Comparison of ENCODE assay signal across 31 cellular contexts in genomic region chr5:32679218-32679617, GRCh38. TPM values are rescaled to one million over a fixed set of nuclear protein-coding genes. Genes with fewer than 3 reads are reported as not detected.
DNase-seq lines count a peak whose midpoint lies in the region; ATAC-seq and TF ChIP-seq lines count a peak whose summit lies in the region.
"Had no signal": no experiment of that assay in that cellular context is flagged by ENCODE, and none has a peak within 500 bp of the region (broad histone marks: within the 10 kb centered on the region; RNA-seq: fewer than 3 reads in every experiment).

No MANE protein-coding gene starts in this region.

- WGBS in ovary, 3 donors, result 67 to 78% (median 77%) methylated on average over 1 of the region's 1 CpG

- TF ChIP-seq POLR2A in ovary (IDR thresholded peaks at IDR 0.05), result no peak

- TF ChIP-seq CTCF in choroid plexus epithelial cell (conservative IDR thresholded peaks at IDR 0.05; ENCODE audit: low read depth, low read length), result no peak
- TF ChIP-seq CTCF in ovary (IDR thresholded peaks at IDR 0.05), result no peak

- H3K36me3 ChIP-seq in HAP-1 (replicated peaks), result no peaks in the 10 kb centered on the region
- H3K36me3 ChIP-seq in ovary, result no peaks in the 10 kb centered on the region
- H3K36me3 ChIP-seq: esophagus squamous epithelium, vagina had no signal

- no peak for ATAC-seq in Right ventricle myocardium inferior
- ATAC-seq: activated CD4-positive, CD25-positive, alpha-beta regulatory T cell treated with anti-CD3 and anti-CD28 coated beads, Interleukin-2, amount 50 U/mL, for 24 hours; effector memory CD8-positive, alpha-beta T cell; left ventricle myocardium superior; stimulated activated naive CD8-positive, alpha-beta T cell treated with anti-CD3 and anti-CD28 coated beads, Interleukin-15, Interleukin-2, amounts not matched to agents 100 U/mL and 50 U/mL, for 24 hours had no signal

- in situ Hi-C loops in KBM-7 (cut with MboI; ENCODE audit: low pct_unique_long_range_greater_than_20kb, low sequenced_read_pairs), result loop anchor here (25.0 kb wide), 1 partner anchor 708 kb away; no protein-coding TSS in a partner anchor
- in situ Hi-C loops in HAP-1 (cut with MboI; ENCODE audit: low sequenced_read_pairs), result no loop called here

- H3K9me3 ChIP-seq in HAP-1 (no peaks in the 10 kb centered on the region; the same call in 1 of the 2 replicates), ovary (no peaks in the 10 kb centered on the region)
- H3K9me3 ChIP-seq: testis, vagina had no signal

- intact Hi-C loops in Right ventricle myocardium inferior (cut with DNase I) (no loop called here), ovary (cut with DNase I) (no loop called here)

- DNase-seq in EH (ENCODE audit: low read depth) (peak; percentile 5), KBM-7 (peak; percentile 10), choroid plexus epithelial cell (ENCODE audit: low read depth) (peak; percentile 7), kidney tubule cell (ENCODE audit: low spot score) (peak; percentile 17), HAP-1 (ENCODE audit: low spot score in 2 of 2) (no peak), Right ventricle myocardium inferior (ENCODE audit: missing footprints) (no peak), COR-L47 (lab: John Stamatoyannopoulos, UW) (no peak), ovary (no peak)
- DNase-seq: activated CD4-positive, alpha-beta memory T cell treated with anti-CD3 and anti-CD28 coated beads for 36 hours; activated CD8-positive, alpha-beta memory T cell treated with anti-CD3 and anti-CD28 coated beads, Interleukin-2, amount 50 U/mL, for 48 hours; activated naive CD4-positive, alpha-beta T cell treated with anti-CD3 and anti-CD28 coated beads, Interleukin-2, amount 50 U/mL, for 16 hours; amygdala; CD4-positive, CD25-positive, alpha-beta regulatory T cell; effector memory CD8-positive, alpha-beta T cell; esophagus squamous epithelium; GM23248; left ventricle myocardium superior; NCI-H1436 treated with DMSO at 0.1 percent for 48 hours; NCI-H446; NCI-H82; nucleus accumbens; SHP77 treated with DMSO at 0.1 percent for 48 hours; stimulated activated naive CD8-positive, alpha-beta T cell treated with anti-CD3 and anti-CD28 coated beads, Interleukin-15, Interleukin-2, amounts not matched to agents 100 U/mL and 50 U/mL, for 24 hours; SW 1271; T1000; testis had no signal

- no peak overlapping the region for H3K4me3 ChIP-seq in choroid plexus epithelial cell (ENCODE audit: low read depth, low read length)
- H3K4me3 ChIP-seq in HAP-1, result no peak overlapping the region
- no peak overlapping the region for H3K4me3 ChIP-seq in ovary
- H3K4me3 ChIP-seq: coronary artery, esophagus squamous epithelium, GM23248, testis, vagina had no signal

- H3K4me1 ChIP-seq in HAP-1, result no peaks in the 10 kb centered on the region
- no peaks in the 10 kb centered on the region for H3K4me1 ChIP-seq in ovary (ENCODE audit: insufficient read depth)
- H3K4me1 ChIP-seq: testis, vagina had no signal

- H3K27ac ChIP-seq in ovary, result no peak overlapping the region
- H3K27ac ChIP-seq: coronary artery, esophagus squamous epithelium, GM23248, testis, vagina had no signal

- TF ChIP-seq EP300 in ovary (IDR thresholded peaks at IDR 0.05), result no peak

- H3K27me3 ChIP-seq in HAP-1 (ENCODE audit: low read depth) (no peaks in the 10 kb centered on the region), ovary (no peaks in the 10 kb centered on the region)
- H3K27me3 ChIP-seq: esophagus squamous epithelium, testis, vagina had no signal

RNA-seq across cellular contexts. Expression of gene NPR3, which starts 31.9 kb away (rescaled TPM):
- total RNA-seq in Right ventricle myocardium inferior, result 10.6 TPM
- total RNA-seq in ovary, result 10 to 100 TPM in 1 of 7 donors, 1 to 10 TPM in 6; 1.8 to 15.0 (median 5.8) TPM
- polyA plus RNA-seq in ovary, result 10 to 100 TPM in 1 of 2 donors, 1 to 10 TPM in 1; 4.8 to 42.1 TPM
- total RNA-seq: OCI-LY7 had no signal
- polyA plus RNA-seq: CD4-positive, CD25-positive, alpha-beta regulatory T cell; IgD-negative memory B cell had no signal

Comparison
In these comparisons a context has a peak if more than half of its experiments do, and no peak if none do; other contexts are left out.
1. DNase-seq: peak in EH (single experiment), KBM-7 (single experiment), choroid plexus epithelial cell (single experiment) and kidney tubule cell (single experiment); none in HAP-1 (0 of 2), Right ventricle myocardium inferior (single experiment), COR-L47 (single experiment) and ovary (0 of 5).